8 cellular contexts compared by ENCODE assay signal in genomic region chr6:136788069-136788902, GRCh38. TPM values are rescaled to one million over a fixed set of nuclear protein-coding genes. Genes with fewer than 3 reads are reported as not detected.
DNase-seq lines count a peak whose midpoint lies in the region; ATAC-seq and TF ChIP-seq lines count a peak whose summit lies in the region.

No MANE protein-coding gene starts in this region.

- DNase-seq in GF-D8 (lab: John Stamatoyannopoulos, UW) (peak; percentile 85), NB4 (ENCODE audit: low read depth) (peak; percentile 90), brain microvascular endothelial cell (peak; percentile 58), NCI-H82 (lab: John Stamatoyannopoulos, UW) (no peak), right atrium auricular region (ENCODE audit: low spot score) (no peak)
- no peak for DNase-seq in effector CD8-positive, alpha-beta T cell (lab: John Stamatoyannopoulos, UW)

- H3K27ac ChIP-seq in brain microvascular endothelial cell (peak overlapping the region; percentile 55), right atrium auricular region (no peak overlapping the region)

- no peak for TF ChIP-seq CTCF in NB4 (IDR thresholded peaks at IDR 0.05; ENCODE audit: low read depth, low read length)
- TF ChIP-seq CTCF in brain microvascular endothelial cell (IDR thresholded peaks at IDR 0.05; ENCODE audit: low read depth, low read length, missing control alignments) = no peak
- no peak for TF ChIP-seq CTCF in nephron (IDR thresholded peaks at IDR 0.05; ENCODE audit: unreplicated experiment in 3 of 3)
- no peak for TF ChIP-seq CTCF in right atrium auricular region (IDR thresholded peaks at IDR 0.05)

- H3K36me3 ChIP-seq in brain microvascular endothelial cell (replicated peaks) = no peaks in the 10 kb centered on the region
- no peaks in the 10 kb centered on the region for H3K36me3 ChIP-seq in right atrium auricular region

- no peaks in the 10 kb centered on the region for H3K9me3 Mint-ChIP-seq in nephron

- H3K4me1 ChIP-seq in right atrium auricular region = peaks cover 0 to 27% of the 10 kb centered on the region in 2 donors

- H3K4me1 Mint-ChIP-seq in nephron = peaks cover 14% of the 10 kb centered on the region

- no peak for ATAC-seq in GM18868 (IDR thresholded peaks at IDR 0.05; ENCODE audit: unreplicated experiment)

- no peaks in the 10 kb centered on the region for H3K36me3 Mint-ChIP-seq in nephron (ENCODE audit: low read depth)

- peak overlapping the region; percentile 35 for H3K4me3 ChIP-seq in NB4 (ENCODE audit: low read depth, low read length)
- no peak overlapping the region for H3K4me3 ChIP-seq in brain microvascular endothelial cell (ENCODE audit: low read depth, low read length)
- no peak overlapping the region for H3K4me3 ChIP-seq in right atrium auricular region

- in situ Hi-C loops in brain microvascular endothelial cell (cut with HindIII; ENCODE audit: low pct_ligation_motif_present, low sequenced_read_pairs) = no loop called here

- TF ChIP-seq POLR2A in NB4 (IDR thresholded peaks at IDR 0.05; ENCODE audit: extremely low read depth, insufficient read length) = no peak

- no peaks in the 10 kb centered on the region for H3K9me3 ChIP-seq in right atrium auricular region

- H3K27ac Mint-ChIP-seq in nephron = peak overlapping the region in 1 of 3 experiments; percentile 7

- peak overlapping the region in 2 of 3 experiments; percentile 5 to 28 for H3K4me3 Mint-ChIP-seq in nephron

- H3K27me3 Mint-ChIP-seq in nephron (ENCODE audit: low read depth) = peaks cover 50% of the 10 kb centered on the region

- H3K27me3 ChIP-seq in brain microvascular endothelial cell (replicated peaks) (no peaks in the 10 kb centered on the region), right atrium auricular region (no peaks in the 10 kb centered on the region)

RNA-seq across cellular contexts. Expression of gene MAP3K5, which starts 4.0 kb away (rescaled TPM):
- total RNA-seq in right atrium auricular region = 10 to 100 TPM in 1 of 2 donors, 1 to 10 TPM in 1; 6.7 to 11.9 TPM

RNA-seq across cellular contexts. Expression of gene PEX7, which starts 34.1 kb away (rescaled TPM):
- total RNA-seq in right atrium auricular region = 10 to 100 TPM in 1 of 2 donors, 1 to 10 TPM in 1; 7.2 to 14.5 TPM

Comparison
In these comparisons a context has a peak if more than half of its experiments do, and no peak if none do; other contexts are left out.
1. DNase-seq: peak in GF-D8 (single experiment), NB4 (single experiment) and brain microvascular endothelial cell (single experiment); none in effector CD8-positive, alpha-beta T cell (single experiment), NCI-H82 (single experiment) and right atrium auricular region (single experiment).